Comparison of ENCODE assay signal across 1 cellular context in the genomic region with DNA sequence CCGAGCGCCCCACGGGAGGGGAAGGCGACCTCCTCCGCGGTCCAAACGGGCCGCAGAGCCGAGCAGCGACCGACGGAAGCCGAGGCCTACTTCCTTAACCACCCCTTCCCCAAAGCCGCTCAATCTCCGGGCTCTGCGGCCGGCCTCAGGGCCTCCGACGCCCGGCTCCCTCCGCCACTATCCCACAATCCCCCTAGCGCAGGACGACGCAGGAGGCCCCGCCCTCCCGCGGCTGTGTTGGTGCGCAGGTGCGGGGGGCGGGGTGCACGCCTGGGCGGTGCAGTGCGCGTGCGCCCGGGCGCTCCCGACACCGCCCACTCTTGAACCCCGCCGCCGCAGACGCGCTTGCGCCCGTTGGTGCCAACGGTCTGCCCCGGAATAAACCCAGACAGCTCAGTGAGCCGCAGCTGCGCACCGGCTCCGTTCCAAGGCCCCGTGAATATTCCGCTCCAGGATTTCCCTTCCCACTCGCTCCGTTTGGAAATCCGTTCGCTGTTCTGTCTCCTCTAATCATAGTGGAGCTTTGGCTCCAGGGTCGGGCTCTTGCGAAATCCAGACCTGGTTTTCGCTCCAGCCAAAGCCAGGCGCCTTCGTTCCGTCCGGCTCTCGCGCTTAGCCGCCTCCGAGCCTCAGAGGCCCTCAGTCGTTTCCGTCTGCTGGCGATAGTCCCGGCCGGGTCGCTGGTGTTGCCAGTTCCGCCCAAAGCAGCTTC.
TF ChIP-seq lines count a peak whose summit lies in the region.

A gene with protein sequence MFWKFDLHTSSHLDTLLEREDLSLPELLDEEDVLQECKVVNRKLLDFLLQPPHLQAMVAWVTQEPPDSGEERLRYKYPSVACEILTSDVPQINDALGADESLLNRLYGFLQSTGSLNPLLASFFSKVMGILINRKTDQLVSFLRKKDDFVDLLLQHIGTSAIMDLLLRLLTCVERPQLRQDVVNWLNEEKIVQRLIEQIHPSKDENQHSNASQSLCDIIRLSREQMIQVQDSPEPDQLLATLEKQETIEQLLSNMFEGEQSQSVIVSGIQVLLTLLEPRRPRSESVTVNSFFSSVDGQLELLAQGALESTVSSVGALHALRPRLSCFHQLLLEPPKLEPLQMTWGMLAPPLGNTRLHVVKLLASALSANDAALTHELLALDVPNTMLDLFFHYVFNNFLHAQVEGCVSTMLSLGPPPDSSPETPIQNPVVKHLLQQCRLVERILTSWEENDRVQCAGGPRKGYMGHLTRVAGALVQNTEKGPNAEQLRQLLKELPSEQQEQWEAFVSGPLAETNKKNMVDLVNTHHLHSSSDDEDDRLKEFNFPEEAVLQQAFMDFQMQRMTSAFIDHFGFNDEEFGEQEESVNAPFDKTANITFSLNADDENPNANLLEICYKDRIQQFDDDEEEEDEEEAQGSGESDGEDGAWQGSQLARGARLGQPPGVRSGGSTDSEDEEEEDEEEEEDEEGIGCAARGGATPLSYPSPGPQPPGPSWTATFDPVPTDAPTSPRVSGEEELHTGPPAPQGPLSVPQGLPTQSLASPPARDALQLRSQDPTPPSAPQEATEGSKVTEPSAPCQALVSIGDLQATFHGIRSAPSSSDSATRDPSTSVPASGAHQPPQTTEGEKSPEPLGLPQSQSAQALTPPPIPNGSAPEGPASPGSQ (minus strand): TSS at position 190 of the 712 bp plus-strand sequence. CDS start 11,914 bp downstream, outside the sequence.

TF ChIP-seq in K562, 482 proteins besides CTCF, POLR2A, EP300 and RAD21 (continued from another document and continues in another):
- TF ChIP-seq, protein P1, sequence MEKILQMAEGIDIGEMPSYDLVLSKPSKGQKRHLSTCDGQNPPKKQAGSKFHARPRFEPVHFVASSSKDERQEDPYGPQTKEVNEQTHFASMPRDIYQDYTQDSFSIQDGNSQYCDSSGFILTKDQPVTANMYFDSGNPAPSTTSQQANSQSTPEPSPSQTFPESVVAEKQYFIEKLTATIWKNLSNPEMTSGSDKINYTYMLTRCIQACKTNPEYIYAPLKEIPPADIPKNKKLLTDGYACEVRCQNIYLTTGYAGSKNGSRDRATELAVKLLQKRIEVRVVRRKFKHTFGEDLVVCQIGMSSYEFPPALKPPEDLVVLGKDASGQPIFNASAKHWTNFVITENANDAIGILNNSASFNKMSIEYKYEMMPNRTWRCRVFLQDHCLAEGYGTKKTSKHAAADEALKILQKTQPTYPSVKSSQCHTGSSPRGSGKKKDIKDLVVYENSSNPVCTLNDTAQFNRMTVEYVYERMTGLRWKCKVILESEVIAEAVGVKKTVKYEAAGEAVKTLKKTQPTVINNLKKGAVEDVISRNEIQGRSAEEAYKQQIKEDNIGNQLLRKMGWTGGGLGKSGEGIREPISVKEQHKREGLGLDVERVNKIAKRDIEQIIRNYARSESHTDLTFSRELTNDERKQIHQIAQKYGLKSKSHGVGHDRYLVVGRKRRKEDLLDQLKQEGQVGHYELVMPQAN (IDR thresholded peaks at IDR 0.05; ENCODE audit: borderline replicate concordance), result no peak; the same call in 1 of the 2 replicates
- TF ChIP-seq, protein P2, sequence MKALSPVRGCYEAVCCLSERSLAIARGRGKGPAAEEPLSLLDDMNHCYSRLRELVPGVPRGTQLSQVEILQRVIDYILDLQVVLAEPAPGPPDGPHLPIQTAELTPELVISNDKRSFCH (CRISPR knock-in tag; IDR thresholded peaks at IDR 0.05), result no peak
- TF ChIP-seq, protein P2 (tag; IDR thresholded peaks at IDR 0.05), result peak; percentile 45; the same call in 1 of the 2 replicates
- TF ChIP-seq PPARD (CRISPR knock-in tag; IDR thresholded peaks at IDR 0.05) (no peak), ZNF212 (CRISPR knock-in tag; IDR thresholded peaks at IDR 0.05) (no peak), BRCA1 (IDR thresholded peaks at IDR 0.05) (no peak), BRCA1 (CRISPR knock-in tag; IDR thresholded peaks at IDR 0.05) (no peak), CHD2 (IDR thresholded peaks at IDR 0.05; ENCODE audit: low read depth, low read length) (peak; percentile 22; the same call in 1 of the 2 replicates), CREM (IDR thresholded peaks at IDR 0.05; ENCODE audit: low read depth) (peak; percentile 78), GATAD2A (IDR thresholded peaks at IDR 0.05) (no peak; the same call in 1 of the 2 replicates), NELFE (IDR thresholded peaks at IDR 0.05; ENCODE audit: insufficient read depth, insufficient read length) (no peak), ZFPM2 (CRISPR knock-in tag; IDR thresholded peaks at IDR 0.05) (no peak), RFX5 (IDR thresholded peaks at IDR 0.05; ENCODE audit: low read depth, low read length) (peak; percentile 85), CCAR2 (IDR thresholded peaks at IDR 0.05; ENCODE audit: low read depth, low read length) (0 out of 2 replicates have a peak, but pooled peaks have one; percentile 71), ZNF79 (CRISPR knock-in tag; IDR thresholded peaks at IDR 0.05; ENCODE audit: low read depth) (no peak), BACH1 (tag; IDR thresholded peaks at IDR 0.05) (no peak; the same call in 1 of the 2 replicates), TOE1 (IDR thresholded peaks at IDR 0.05; ENCODE audit: borderline replicate concordance) (peak; percentile 98), TOE1 (CRISPR knock-in tag; IDR thresholded peaks at IDR 0.05; ENCODE audit: borderline replicate concordance, low read depth) (no peak), TCF7L2 (IDR thresholded peaks at IDR 0.05; ENCODE audit: low read depth, low read length) (no peak), MIER1 (IDR thresholded peaks at IDR 0.05; ENCODE audit: low read depth) (no peak), NFE2L1 (tag; IDR thresholded peaks at IDR 0.05; ENCODE audit: borderline replicate concordance, low read depth) (no peak), ZFP1 (CRISPR knock-in tag; IDR thresholded peaks at IDR 0.05) (no peak), NFXL1 (CRISPR knock-in tag; IDR thresholded peaks at IDR 0.05) (no peak), XRCC3 (IDR thresholded peaks at IDR 0.05) (no peak), GABPA (tag; conservative IDR thresholded peaks at IDR 0.05; ENCODE audit: low read depth) (peak; percentile 83), HEY1 (CRISPR knock-in tag; IDR thresholded peaks at IDR 0.05; ENCODE audit: borderline replicate concordance) (no peak), MXI1 (IDR thresholded peaks at IDR 0.05; ENCODE audit: low read depth, low read length) (peak; percentile 65; the same call in 1 of the 2 replicates), ZSCAN32 (CRISPR knock-in tag; IDR thresholded peaks at IDR 0.05) (no peak), GTF2A2 (tag; IDR thresholded peaks at IDR 0.05) (no peak), SETDB1 (IDR thresholded peaks at IDR 0.05; ENCODE audit: low read length) (no peak), GTF2F1 (IDR thresholded peaks at IDR 0.05; ENCODE audit: low read depth, low read length) (peak; percentile 89), EHMT2 (IDR thresholded peaks at IDR 0.05) (no peak), ZNF282 (CRISPR knock-in tag; IDR thresholded peaks at IDR 0.05) (no peak), NR4A1 (CRISPR knock-in tag; IDR thresholded peaks at IDR 0.05) (no peak), NR4A1 (tag; IDR thresholded peaks at IDR 0.05) (no peak), TEAD1 (CRISPR knock-in tag; IDR thresholded peaks at IDR 0.05) (peak; percentile 39 to 96; a peak in 3 of 4 replicates), POLR3A (IDR thresholded peaks at IDR 0.05; ENCODE audit: borderline replicate concordance, extremely low read depth, insufficient read depth, insufficient read length) (no peak), RBBP5 (IDR thresholded peaks at IDR 0.05; ENCODE audit: borderline replicate concordance, insufficient read depth, low read length, poor library complexity, severe bottlenecking) (no peak), OTX1 (CRISPR knock-in tag; IDR thresholded peaks at IDR 0.05) (no peak), TSC22D4 (tag; IDR thresholded peaks at IDR 0.05) (no peak), PRPF4 (IDR thresholded peaks at IDR 0.05; ENCODE audit: insufficient read depth, low read depth, low read length, poor library complexity, severe bottlenecking) (peak; percentile 54)
- TF ChIP-seq, protein P3, sequence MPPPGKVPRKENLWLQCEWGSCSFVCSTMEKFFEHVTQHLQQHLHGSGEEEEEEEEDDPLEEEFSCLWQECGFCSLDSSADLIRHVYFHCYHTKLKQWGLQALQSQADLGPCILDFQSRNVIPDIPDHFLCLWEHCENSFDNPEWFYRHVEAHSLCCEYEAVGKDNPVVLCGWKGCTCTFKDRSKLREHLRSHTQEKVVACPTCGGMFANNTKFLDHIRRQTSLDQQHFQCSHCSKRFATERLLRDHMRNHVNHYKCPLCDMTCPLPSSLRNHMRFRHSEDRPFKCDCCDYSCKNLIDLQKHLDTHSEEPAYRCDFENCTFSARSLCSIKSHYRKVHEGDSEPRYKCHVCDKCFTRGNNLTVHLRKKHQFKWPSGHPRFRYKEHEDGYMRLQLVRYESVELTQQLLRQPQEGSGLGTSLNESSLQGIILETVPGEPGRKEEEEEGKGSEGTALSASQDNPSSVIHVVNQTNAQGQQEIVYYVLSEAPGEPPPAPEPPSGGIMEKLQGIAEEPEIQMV (tag; conservative IDR thresholded peaks at IDR 0.05; ENCODE audit: low read depth), result no peak
- TF ChIP-seq, protein P4, sequence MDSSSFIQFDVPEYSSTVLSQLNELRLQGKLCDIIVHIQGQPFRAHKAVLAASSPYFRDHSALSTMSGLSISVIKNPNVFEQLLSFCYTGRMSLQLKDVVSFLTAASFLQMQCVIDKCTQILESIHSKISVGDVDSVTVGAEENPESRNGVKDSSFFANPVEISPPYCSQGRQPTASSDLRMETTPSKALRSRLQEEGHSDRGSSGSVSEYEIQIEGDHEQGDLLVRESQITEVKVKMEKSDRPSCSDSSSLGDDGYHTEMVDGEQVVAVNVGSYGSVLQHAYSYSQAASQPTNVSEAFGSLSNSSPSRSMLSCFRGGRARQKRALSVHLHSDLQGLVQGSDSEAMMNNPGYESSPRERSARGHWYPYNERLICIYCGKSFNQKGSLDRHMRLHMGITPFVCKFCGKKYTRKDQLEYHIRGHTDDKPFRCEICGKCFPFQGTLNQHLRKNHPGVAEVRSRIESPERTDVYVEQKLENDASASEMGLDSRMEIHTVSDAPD (CRISPR knock-in tag; IDR thresholded peaks at IDR 0.05), result no peak
- TF ChIP-seq, protein P5, sequence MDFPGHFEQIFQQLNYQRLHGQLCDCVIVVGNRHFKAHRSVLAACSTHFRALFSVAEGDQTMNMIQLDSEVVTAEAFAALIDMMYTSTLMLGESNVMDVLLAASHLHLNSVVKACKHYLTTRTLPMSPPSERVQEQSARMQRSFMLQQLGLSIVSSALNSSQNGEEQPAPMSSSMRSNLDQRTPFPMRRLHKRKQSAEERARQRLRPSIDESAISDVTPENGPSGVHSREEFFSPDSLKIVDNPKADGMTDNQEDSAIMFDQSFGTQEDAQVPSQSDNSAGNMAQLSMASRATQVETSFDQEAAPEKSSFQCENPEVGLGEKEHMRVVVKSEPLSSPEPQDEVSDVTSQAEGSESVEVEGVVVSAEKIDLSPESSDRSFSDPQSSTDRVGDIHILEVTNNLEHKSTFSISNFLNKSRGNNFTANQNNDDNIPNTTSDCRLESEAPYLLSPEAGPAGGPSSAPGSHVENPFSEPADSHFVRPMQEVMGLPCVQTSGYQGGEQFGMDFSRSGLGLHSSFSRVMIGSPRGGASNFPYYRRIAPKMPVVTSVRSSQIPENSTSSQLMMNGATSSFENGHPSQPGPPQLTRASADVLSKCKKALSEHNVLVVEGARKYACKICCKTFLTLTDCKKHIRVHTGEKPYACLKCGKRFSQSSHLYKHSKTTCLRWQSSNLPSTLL (IDR thresholded peaks at IDR 0.05), result no peak
- TF ChIP-seq, protein P6, sequence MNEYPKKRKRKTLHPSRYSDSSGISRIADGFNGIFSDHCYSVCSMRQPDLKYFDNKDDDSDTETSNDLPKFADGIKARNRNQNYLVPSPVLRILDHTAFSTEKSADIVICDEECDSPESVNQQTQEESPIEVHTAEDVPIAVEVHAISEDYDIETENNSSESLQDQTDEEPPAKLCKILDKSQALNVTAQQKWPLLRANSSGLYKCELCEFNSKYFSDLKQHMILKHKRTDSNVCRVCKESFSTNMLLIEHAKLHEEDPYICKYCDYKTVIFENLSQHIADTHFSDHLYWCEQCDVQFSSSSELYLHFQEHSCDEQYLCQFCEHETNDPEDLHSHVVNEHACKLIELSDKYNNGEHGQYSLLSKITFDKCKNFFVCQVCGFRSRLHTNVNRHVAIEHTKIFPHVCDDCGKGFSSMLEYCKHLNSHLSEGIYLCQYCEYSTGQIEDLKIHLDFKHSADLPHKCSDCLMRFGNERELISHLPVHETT (CRISPR knock-in tag; conservative IDR thresholded peaks at IDR 0.05 in 1 of 2, IDR thresholded peaks at IDR 0.05 in 1 of 2), result peak in 1 of 2 experiments; percentile 95; a peak in 2 of 4 replicates
- TF ChIP-seq, protein P7, sequence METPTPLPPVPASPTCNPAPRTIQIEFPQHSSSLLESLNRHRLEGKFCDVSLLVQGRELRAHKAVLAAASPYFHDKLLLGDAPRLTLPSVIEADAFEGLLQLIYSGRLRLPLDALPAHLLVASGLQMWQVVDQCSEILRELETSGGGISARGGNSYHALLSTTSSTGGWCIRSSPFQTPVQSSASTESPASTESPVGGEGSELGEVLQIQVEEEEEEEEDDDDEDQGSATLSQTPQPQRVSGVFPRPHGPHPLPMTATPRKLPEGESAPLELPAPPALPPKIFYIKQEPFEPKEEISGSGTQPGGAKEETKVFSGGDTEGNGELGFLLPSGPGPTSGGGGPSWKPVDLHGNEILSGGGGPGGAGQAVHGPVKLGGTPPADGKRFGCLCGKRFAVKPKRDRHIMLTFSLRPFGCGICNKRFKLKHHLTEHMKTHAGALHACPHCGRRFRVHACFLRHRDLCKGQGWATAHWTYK (CRISPR knock-in tag; IDR thresholded peaks at IDR 0.05), result no peak
- TF ChIP-seq, protein P8, sequence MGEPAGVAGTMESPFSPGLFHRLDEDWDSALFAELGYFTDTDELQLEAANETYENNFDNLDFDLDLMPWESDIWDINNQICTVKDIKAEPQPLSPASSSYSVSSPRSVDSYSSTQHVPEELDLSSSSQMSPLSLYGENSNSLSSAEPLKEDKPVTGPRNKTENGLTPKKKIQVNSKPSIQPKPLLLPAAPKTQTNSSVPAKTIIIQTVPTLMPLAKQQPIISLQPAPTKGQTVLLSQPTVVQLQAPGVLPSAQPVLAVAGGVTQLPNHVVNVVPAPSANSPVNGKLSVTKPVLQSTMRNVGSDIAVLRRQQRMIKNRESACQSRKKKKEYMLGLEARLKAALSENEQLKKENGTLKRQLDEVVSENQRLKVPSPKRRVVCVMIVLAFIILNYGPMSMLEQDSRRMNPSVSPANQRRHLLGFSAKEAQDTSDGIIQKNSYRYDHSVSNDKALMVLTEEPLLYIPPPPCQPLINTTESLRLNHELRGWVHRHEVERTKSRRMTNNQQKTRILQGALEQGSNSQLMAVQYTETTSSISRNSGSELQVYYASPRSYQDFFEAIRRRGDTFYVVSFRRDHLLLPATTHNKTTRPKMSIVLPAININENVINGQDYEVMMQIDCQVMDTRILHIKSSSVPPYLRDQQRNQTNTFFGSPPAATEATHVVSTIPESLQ (CRISPR knock-in tag; IDR thresholded peaks at IDR 0.05), result no peak; the same call in 1 of the 2 replicates
- TF ChIP-seq, protein P9, sequence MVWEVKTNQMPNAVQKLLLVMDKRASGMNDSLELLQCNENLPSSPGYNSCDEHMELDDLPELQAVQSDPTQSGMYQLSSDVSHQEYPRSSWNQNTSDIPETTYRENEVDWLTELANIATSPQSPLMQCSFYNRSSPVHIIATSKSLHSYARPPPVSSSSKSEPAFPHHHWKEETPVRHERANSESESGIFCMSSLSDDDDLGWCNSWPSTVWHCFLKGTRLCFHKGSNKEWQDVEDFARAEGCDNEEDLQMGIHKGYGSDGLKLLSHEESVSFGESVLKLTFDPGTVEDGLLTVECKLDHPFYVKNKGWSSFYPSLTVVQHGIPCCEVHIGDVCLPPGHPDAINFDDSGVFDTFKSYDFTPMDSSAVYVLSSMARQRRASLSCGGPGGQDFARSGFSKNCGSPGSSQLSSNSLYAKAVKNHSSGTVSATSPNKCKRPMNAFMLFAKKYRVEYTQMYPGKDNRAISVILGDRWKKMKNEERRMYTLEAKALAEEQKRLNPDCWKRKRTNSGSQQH (CRISPR knock-in tag; IDR thresholded peaks at IDR 0.05), result no peak
